Comparison of ENCODE assay signal across 9 cellular contexts in genomic region chr9:91117959-91118651, GRCh38.
DNase-seq lines count a peak whose midpoint lies in the region; ATAC-seq, FAIRE-seq and TF ChIP-seq lines count a peak whose summit lies in the region.
"Had no signal": no experiment of that assay in that cellular context is flagged by ENCODE, and none has a peak within 500 bp of the region (broad histone marks: within the 10 kb centered on the region; RNA-seq: fewer than 3 reads in every experiment).

No MANE protein-coding gene starts in this region.

- CTCF ChIA-PET in HepG2 (lab: Yijun Ruan, JAX; ENCODE audit: low intra/inter-chr PET ratio, low total read pairs), result no interaction called here

- in situ Hi-C loops in HepG2 (cut with HindIII; ENCODE audit: extremely low pct_ligation_motif_present, low pct_unique_long_range_greater_than_20kb), result no loop called here

- H2AFZ ChIP-seq in HepG2 (ENCODE audit: low read length), result no peak overlapping the region

- TF ChIP-seq POLR2A in HepG2 (IDR thresholded peaks at IDR 0.05; ENCODE audit: insufficient read depth in 1 of 2, low read depth in 2 of 2, low read length in 2 of 2), result no peak

- peaks cover 8% of the 10 kb centered on the region for H3K9me3 Mint-ChIP-seq in dendritic cell treated with granulocyte-macrophage colony-stimulating factor and Interleukin-4, amounts not matched to agents 40 ng/mL and 50 ng/mL, for 4 days
- H3K9me3 Mint-ChIP-seq in stimulated activated memory B cell treated with anti-CD40 and anti-IgM and Interleukin-4, amounts not matched to agents 10 μg/mL and 1 μg/mL and 100 μg/mL, for 72 hours, result no peaks in the 10 kb centered on the region

- BruUV-seq in HepG2 (replicated peaks; lab: Mats Ljungman, UMichigan), result no TSS peak

- intact Hi-C loops in dendritic cell treated with granulocyte-macrophage colony-stimulating factor and Interleukin-4, amounts not matched to agents 40 ng/mL and 50 ng/mL, for 4 days (cut with micrococcal nuclease), result no loop called here
- intact Hi-C loops in HepG2 (cut with micrococcal nuclease; ENCODE audit: unreplicated experiment), result no loop called here

- 91% methylated on average over 35 of the region's 35 CpGs for WGBS in HepG2 (ENCODE audit: low lambda C conversion rate)

- H3K4me3 ChIP-seq in HepG2 (replicated peaks in 1 of 3; ENCODE audit: insufficient read depth in 1 of 3, low read depth in 2 of 3, low read length in 3 of 3), result no peak overlapping the region

- no peak for TF ChIP-seq RAD21 in HepG2 (CRISPR knock-in tag; IDR thresholded peaks at IDR 0.05)

- H3K4me3 Mint-ChIP-seq in dendritic cell treated with granulocyte-macrophage colony-stimulating factor and Interleukin-4, amounts not matched to agents 40 ng/mL and 50 ng/mL, for 4 days, result peak overlapping the region; percentile 61
- H3K4me3 Mint-ChIP-seq in stimulated activated memory B cell treated with anti-CD40 and anti-IgM and Interleukin-4, amounts not matched to agents 10 μg/mL and 1 μg/mL and 100 μg/mL, for 72 hours, result peak overlapping the region; percentile 32
- no peak overlapping the region for H3K4me3 Mint-ChIP-seq in T-helper 17 cell

- TF ChIP-seq CTCF in HepG2 (CRISPR knock-in tag; IDR thresholded peaks at IDR 0.05), result no peak

- no peaks in the 10 kb centered on the region for H3K9me3 ChIP-seq in HepG2 (ENCODE audit: low read length)
- no peaks in the 10 kb centered on the region for H3K9me3 ChIP-seq in T-helper 17 cell (ENCODE audit: control insufficient read depth, low read length, poor library complexity, severe bottlenecking)

- POLR2A ChIA-PET in HepG2 (lab: Yijun Ruan, JAX), result no interaction called here

- H3K9ac ChIP-seq in HepG2 (ENCODE audit: insufficient read depth, low read depth, low read length), result no peak overlapping the region
- H3K9ac ChIP-seq: KMS-11 had no signal

- no peak for FAIRE-seq in HepG2 (lab: Jason Lieb, UNC)

- peak overlapping the region; percentile 83 for H3K27ac Mint-ChIP-seq in dendritic cell treated with granulocyte-macrophage colony-stimulating factor and Interleukin-4, amounts not matched to agents 40 ng/mL and 50 ng/mL, for 4 days
- H3K27ac Mint-ChIP-seq in stimulated activated memory B cell treated with anti-CD40 and anti-IgM and Interleukin-4, amounts not matched to agents 10 μg/mL and 1 μg/mL and 100 μg/mL, for 72 hours, result peak overlapping the region; percentile 66
- no peak overlapping the region for H3K27ac Mint-ChIP-seq in T-helper 17 cell

- H3K27me3 Mint-ChIP-seq in dendritic cell treated with granulocyte-macrophage colony-stimulating factor and Interleukin-4, amounts not matched to agents 40 ng/mL and 50 ng/mL, for 4 days, result peaks cover 17% of the 10 kb centered on the region
- peaks cover 16% of the 10 kb centered on the region for H3K27me3 Mint-ChIP-seq in stimulated activated memory B cell treated with anti-CD40 and anti-IgM and Interleukin-4, amounts not matched to agents 10 μg/mL and 1 μg/mL and 100 μg/mL, for 72 hours
- peaks cover 43% of the 10 kb centered on the region for H3K27me3 Mint-ChIP-seq in T-helper 17 cell

- TF ChIP-seq EP300 in HepG2 (IDR thresholded peaks at IDR 0.05; ENCODE audit: low read depth in 2 of 2, low read length in 2 of 2) (no peak), HepG2 (CRISPR knock-in tag; IDR thresholded peaks at IDR 0.05; ENCODE audit: borderline replicate concordance) (no peak)

- peaks cover 8% of the 10 kb centered on the region for H3K36me3 Mint-ChIP-seq in dendritic cell treated with granulocyte-macrophage colony-stimulating factor and Interleukin-4, amounts not matched to agents 40 ng/mL and 50 ng/mL, for 4 days (ENCODE audit: low read depth)
- H3K36me3 Mint-ChIP-seq in stimulated activated memory B cell treated with anti-CD40 and anti-IgM and Interleukin-4, amounts not matched to agents 10 μg/mL and 1 μg/mL and 100 μg/mL, for 72 hours, result no peaks in the 10 kb centered on the region
- no peaks in the 10 kb centered on the region for H3K36me3 Mint-ChIP-seq in T-helper 17 cell (ENCODE audit: low read depth)

- DNase-seq in NCI-H2029 (lab: John Stamatoyannopoulos, UW), result peak; percentile 68
- no peak for DNase-seq in HepG2 (ENCODE audit: low spot score)
- no peak for DNase-seq in middle frontal gyrus (ENCODE audit: extremely low spot score, low spot score)
- DNase-seq in activated gamma-delta T cell (lab: John Stamatoyannopoulos, UW), result no peak
- DNase-seq in T-helper 17 cell, result no peak

- no peaks in the 10 kb centered on the region for H4K20me1 ChIP-seq in HepG2 (ENCODE audit: insufficient read depth, low read length)

- H3K4me2 ChIP-seq in HepG2 (ENCODE audit: low read depth, low read length), result no peak overlapping the region
- H3K4me2 ChIP-seq: KMS-11 had no signal

- no peaks in the 10 kb centered on the region for H3K79me2 ChIP-seq in HepG2 (ENCODE audit: insufficient read depth, low read length)

- ATAC-seq in HepG2 (no peak), GM21528 (IDR thresholded peaks at IDR 0.05; ENCODE audit: low FRiP score, unreplicated experiment) (no peak), T-helper 17 cell (no peak)
- peak; percentile 71 for ATAC-seq in stimulated activated memory B cell treated with anti-CD40 and anti-IgM and Interleukin-4, amounts not matched to agents 10 μg/mL and 1 μg/mL and 100 μg/mL, for 72 hours

- H3K4me1 Mint-ChIP-seq in dendritic cell treated with granulocyte-macrophage colony-stimulating factor and Interleukin-4, amounts not matched to agents 40 ng/mL and 50 ng/mL, for 4 days (ENCODE audit: low read depth), result peaks cover 37% of the 10 kb centered on the region
- H3K4me1 Mint-ChIP-seq in stimulated activated memory B cell treated with anti-CD40 and anti-IgM and Interleukin-4, amounts not matched to agents 10 μg/mL and 1 μg/mL and 100 μg/mL, for 72 hours, result peaks cover 11% of the 10 kb centered on the region
- H3K4me1 Mint-ChIP-seq in T-helper 17 cell, result no peaks in the 10 kb centered on the region

- no peaks in the 10 kb centered on the region for H3K36me3 ChIP-seq in HepG2 (replicated peaks in 1 of 2; ENCODE audit: control insufficient read depth in 1 of 2, insufficient read depth in 2 of 2, low read length in 2 of 2)

- no peaks in the 10 kb centered on the region for H3K27me3 ChIP-seq in HepG2 (ENCODE audit: control insufficient read depth in 1 of 2, insufficient read depth in 2 of 2, low read length in 2 of 2)

- no peak overlapping the region for H3K27ac ChIP-seq in HepG2 (ENCODE audit: extremely low read length, insufficient read depth, low read length)
- H3K27ac ChIP-seq: KMS-11 had no signal

- H3K4me1 ChIP-seq in HepG2 (ENCODE audit: insufficient read depth, low read length), result peaks cover 24% of the 10 kb centered on the region

TF ChIP-seq in HepG2, 621 proteins besides CTCF, POLR2A, EP300 and RAD21:
- no peak for TF ChIP-seq KAT7 (CRISPR knock-in tag; IDR thresholded peaks at IDR 0.05; ENCODE audit: borderline replicate concordance)
- 0 out of 2 replicates have a peak, but pooled peaks have one; percentile 42 for TF ChIP-seq ZBTB33 (CRISPR knock-in tag; IDR thresholded peaks at IDR 0.05)
